Comparison of ENCODE assay signal across 8 cellular contexts in the genomic region with DNA sequence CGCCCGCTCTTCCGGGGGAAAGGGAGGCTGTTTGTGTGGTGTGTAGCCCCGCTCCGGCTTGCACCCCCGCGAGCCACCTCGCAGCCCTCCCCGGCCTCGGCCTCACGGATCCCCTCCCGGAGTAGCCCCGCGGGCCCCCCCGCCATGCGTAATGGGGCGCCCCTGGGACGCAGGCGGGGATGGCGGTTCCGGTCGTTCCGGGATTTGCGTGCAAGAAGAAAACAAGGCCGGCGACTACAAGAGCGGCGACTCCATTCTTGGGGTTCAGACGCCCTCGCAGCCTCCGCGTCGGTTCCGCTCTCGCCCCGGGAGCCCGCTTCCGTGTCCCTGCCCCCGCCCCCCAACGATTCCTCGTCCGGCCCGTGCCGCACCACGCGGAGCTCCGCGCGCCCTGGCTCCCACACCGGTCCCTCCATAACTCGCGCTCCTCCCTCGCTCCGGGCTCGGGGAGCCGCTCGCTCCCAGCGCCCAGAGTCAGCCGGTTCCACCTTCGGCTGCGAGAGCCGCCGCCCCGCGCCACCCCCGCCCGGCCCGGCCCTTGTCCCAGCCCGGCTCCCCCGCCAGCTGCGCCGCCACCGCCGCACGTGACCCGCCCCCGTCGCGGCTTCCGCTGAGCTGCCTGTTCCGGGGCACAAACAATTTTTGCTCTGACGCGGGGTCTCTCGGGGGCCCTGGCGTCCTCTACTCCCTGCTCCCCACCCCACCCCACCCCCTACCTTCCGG.
DNase-seq lines count a peak whose midpoint lies in the region; ATAC-seq and TF ChIP-seq lines count a peak whose summit lies in the region.

No MANE protein-coding gene starts in this region.

- H3K27me3 Mint-ChIP-seq in CD8-positive, alpha-beta T cell (ENCODE audit: low read depth), result no peaks in the 10 kb centered on the region

- H3K9me3 ChIP-seq in CD8-positive, alpha-beta T cell (ENCODE audit: low read length), result no peaks in the 10 kb centered on the region
- H3K9me3 ChIP-seq in upper lobe of right lung, result no peaks in the 10 kb centered on the region

- H3K36me3 ChIP-seq in CD8-positive, alpha-beta T cell (ENCODE audit: insufficient read depth, low read length), result no peaks in the 10 kb centered on the region
- no peaks in the 10 kb centered on the region for H3K36me3 ChIP-seq in upper lobe of right lung

- H3K9me3 Mint-ChIP-seq in CD8-positive, alpha-beta T cell, result no peaks in the 10 kb centered on the region

- H3K27ac ChIP-seq in CD8-positive, alpha-beta T cell (ENCODE audit: low read depth, low read length), result peak overlapping the region; percentile 73
- H3K27ac ChIP-seq in foreskin keratinocyte (peak overlapping the region; percentile 32), upper lobe of right lung (peak overlapping the region; percentile 97)

- H3K36me3 Mint-ChIP-seq in CD8-positive, alpha-beta T cell, result no peaks in the 10 kb centered on the region

- peak overlapping the region; percentile 56 for H3K4me3 ChIP-seq in CD8-positive, alpha-beta T cell (ENCODE audit: low read depth, low read length)
- peak overlapping the region; percentile 64 for H3K4me3 ChIP-seq in upper lobe of right lung

- CTCF ChIA-PET in CD8-positive, alpha-beta T cell (lab: Charles Lee), result interaction anchor here (1.0 to 2.8 kb wide), 5 partner anchors 10 to 322 kb away, joined by 3 to 8 read pairs (median 3); no protein-coding TSS in a partner anchor

- H3K4me3 Mint-ChIP-seq in CD8-positive, alpha-beta T cell, result peak overlapping the region; percentile 88

- no peaks in the 10 kb centered on the region for H3K27me3 ChIP-seq in CD8-positive, alpha-beta T cell (ENCODE audit: insufficient read depth, low read length)
- H3K27me3 ChIP-seq in foreskin keratinocyte (no peaks in the 10 kb centered on the region), upper lobe of right lung (no peaks in the 10 kb centered on the region)

- H3K27ac Mint-ChIP-seq in CD8-positive, alpha-beta T cell, result peak overlapping the region; percentile 97

- no peak for TF ChIP-seq CTCF in CD8-positive, alpha-beta T cell (IDR thresholded peaks at IDR 0.05)
- TF ChIP-seq CTCF in foreskin keratinocyte (conservative IDR thresholded peaks at IDR 0.05) (no peak), upper lobe of right lung (IDR thresholded peaks at IDR 0.05) (no peak)

- ATAC-seq in CD8-positive, alpha-beta T cell, result peak; percentile 45
- ATAC-seq in GM21360 (IDR thresholded peaks at IDR 0.05; ENCODE audit: unreplicated experiment) (peak; percentile 32), foreskin keratinocyte (peak; percentile 13), upper lobe of right lung (peak; percentile 68), GM18519 (IDR thresholded peaks at IDR 0.05; ENCODE audit: low FRiP score, unreplicated experiment) (no peak)

- peaks cover 24% of the 10 kb centered on the region for H3K4me1 ChIP-seq in CD8-positive, alpha-beta T cell (ENCODE audit: insufficient read depth, low read length)
- H3K4me1 ChIP-seq in foreskin keratinocyte (no peaks in the 10 kb centered on the region), upper lobe of right lung (peaks cover 19% of the 10 kb centered on the region)

- POLR2A ChIA-PET in CD8-positive, alpha-beta T cell (lab: Charles Lee), result interaction anchor here (0.6 to 11.8 kb wide), 19 partner anchors 8 to 744 kb away, joined by 3 to 106 read pairs (median 4); partner anchors contain the start of gene BCOR

- DNase-seq in CD8-positive, alpha-beta T cell, result peak; percentile 64 to 89 (median 74)
- DNase-seq in NOMO-1 treated with DMSO at 0.1 percent for 48 hours (lab: John Stamatoyannopoulos, UW; ENCODE audit: unreplicated experiment), result peak; percentile 59
- DNase-seq in activated effector memory CD4-positive, alpha-beta T cell treated with Interleukin-2 at 50 U/mL for 16 hours, result peak; percentile 66
- no peak for DNase-seq in foreskin keratinocyte
- peak in 42 of 56 donors; percentile 0 to 77 (median 48) for DNase-seq in nucleus accumbens (lab: John Stamatoyannopoulos, UW)
- peak; percentile 90 for DNase-seq in upper lobe of right lung

- peaks cover 34% of the 10 kb centered on the region for H3K4me1 Mint-ChIP-seq in CD8-positive, alpha-beta T cell (ENCODE audit: low read depth)

- intact Hi-C loops in CD8-positive, alpha-beta T cell (cut with DNase I, micrococcal nuclease), result loop anchor here (5.0 to 10.0 kb wide), 5 partner anchors 71 to 1364 kb away; partner anchors contain the start of genes DDX3X (in 1 of the 2) and USP9X (in 1 of the 2)
- intact Hi-C loops in upper lobe of right lung (cut with DNase I), result no loop called here

Comparison
In these comparisons a context has a peak if more than half of its experiments do, and no peak if none do; other contexts are left out.
1. DNase-seq: peak in CD8-positive, alpha-beta T cell (7 of 7), NOMO-1 treated with DMSO at 0.1 percent for 48 hours (single experiment), activated effector memory CD4-positive, alpha-beta T cell treated with Interleukin-2 at 50 U/mL for 16 hours (single experiment), nucleus accumbens (42 of 56) and upper lobe of right lung (single experiment); none in foreskin keratinocyte (0 of 2).
2. H3K27ac ChIP-seq: peak in every context shown above with its lines; median percentile 97 in upper lobe of right lung; 73 in CD8-positive, alpha-beta T cell; 32 in foreskin keratinocyte.